Comparison of ENCODE assay signal across 8 cellular contexts in the genomic region with DNA sequence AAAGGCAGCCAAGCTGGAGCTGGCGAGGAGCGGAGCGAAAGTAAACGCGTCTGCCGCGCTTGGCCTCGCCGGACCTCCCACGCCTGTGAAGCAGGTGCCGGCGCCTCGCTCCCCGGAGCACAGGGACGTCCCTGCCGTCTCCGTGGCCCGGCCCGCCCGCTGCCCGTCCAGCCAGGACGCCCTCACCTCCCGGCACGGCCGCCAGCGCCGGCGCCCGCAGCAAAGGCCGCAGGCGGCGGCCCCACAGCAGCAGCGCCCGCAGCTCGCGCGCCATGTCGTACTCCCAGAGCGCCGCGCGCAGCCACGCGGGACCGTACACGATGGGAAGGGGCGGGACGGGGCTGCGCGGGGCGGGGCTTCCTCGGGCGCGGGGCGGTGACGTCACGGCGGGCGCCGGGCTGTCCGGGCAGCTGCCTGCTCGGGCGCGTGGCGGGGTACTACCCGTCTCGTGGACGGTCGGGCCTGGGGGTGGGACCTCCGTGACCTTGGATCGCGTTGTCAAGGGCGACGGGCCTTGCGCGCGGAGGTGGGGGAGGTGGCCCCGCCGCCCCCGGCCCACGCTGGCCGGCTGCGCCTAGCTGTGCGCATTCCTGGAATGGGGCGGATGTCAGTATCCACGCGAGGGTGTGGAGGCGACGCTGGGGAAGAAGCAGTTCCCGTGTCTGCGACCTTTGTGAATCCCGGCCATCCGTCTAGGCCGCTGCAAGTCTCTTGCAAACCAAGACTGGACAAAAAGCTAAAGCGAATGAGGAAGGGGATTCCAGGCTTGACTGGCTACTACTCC. TPM values are rescaled to one million over a fixed set of nuclear protein-coding genes. Genes with fewer than 3 reads are reported as not detected.
DNase-seq lines count a peak whose midpoint lies in the region; ATAC-seq, FAIRE-seq and TF ChIP-seq lines count a peak whose summit lies in the region.

A gene (minus strand): TSS at position 290 of the 784 bp plus-strand sequence. CDS start 16 bp downstream, at position 274.

- H3K9ac ChIP-seq in H1 (replicated peaks in 1 of 4; ENCODE audit: extremely low read depth in 1 of 4, low read depth in 3 of 4, low read length in 3 of 4) (peak within 1 kb of the TSS; percentile 90 to 96 (median 94)), mesendoderm (ENCODE audit: low read length) (peak within 1 kb of the TSS; percentile 93)

- no peak for TF ChIP-seq CTCF in CD14-positive monocyte (IDR thresholded peaks at IDR 0.05)
- 0 out of 4 replicates have a peak, but pooled peaks of 1 of the 3 experiments have one; percentile 1 for TF ChIP-seq CTCF in H1 (IDR thresholded peaks at IDR 0.05; ENCODE audit: control extremely low read depth in 1 of 3, insufficient read depth in 1 of 3, low read depth in 1 of 3, low read length in 3 of 3)

- peak; percentile 82 to 85 for TF ChIP-seq POLR2A in H1 (IDR thresholded peaks at IDR 0.05; ENCODE audit: control extremely low read depth in 1 of 2, low read depth in 2 of 2, low read length in 2 of 2)

- H3K9me3 ChIP-seq in H1 (ENCODE audit: insufficient read depth in 2 of 2, low read depth in 1 of 2, low read length in 1 of 2) = no peaks in the 10 kb centered on the region

- peak within 1 kb of the TSS; percentile 93 to 99 for H3K4me2 ChIP-seq in H1 (ENCODE audit: insufficient read depth in 1 of 2, low read depth in 2 of 2, low read length in 2 of 2)
- peak within 1 kb of the TSS; percentile 98 for H3K4me2 ChIP-seq in mesendoderm (ENCODE audit: low read length)

- no peak within 1 kb of the TSS for H3K23ac ChIP-seq in H1 (ENCODE audit: insufficient read length)
- H3K23ac ChIP-seq in mesendoderm (ENCODE audit: low read length) = no peak within 1 kb of the TSS

- peaks cover 0 to 2% (median 0%) of the 10 kb centered on the region in 7 donors for H3K9me3 Mint-ChIP-seq in CD14-positive monocyte

- peak within 1 kb of the TSS; percentile 71; the same call in 1 of the 2 replicates for H2BK12ac ChIP-seq in H1 (ENCODE audit: low read depth, low read length)

- DNase-seq in CD14-positive monocyte (ENCODE audit: low spot score) (peak; percentile 86), H1 (ENCODE audit: low read depth in 1 of 2, low spot score in 2 of 2) (peak in 1 of 2 experiments; percentile 94), mesendoderm (peak; percentile 66)
- DNase-seq in NK-92 treated with Interleukin-12 subunit alpha and Interleukin-12 subunit beta, amount 100 ng/mL, for 24 hours (lab: John Stamatoyannopoulos, UW) = peak; percentile 88
- peak; percentile 85 to 94 (median 94) for DNase-seq in activated CD8-positive, alpha-beta memory T cell treated with anti-CD3 and anti-CD28 coated beads for 48 hours (ENCODE audit: low read depth in 2 of 3, low spot score in 2 of 3)
- DNase-seq in stimulated activated CD8-positive, alpha-beta memory T cell treated with anti-CD3 and anti-CD28 coated beads, Interleukin-12 subunit alpha, Interleukin-12 subunit beta, amount 100 ng/mL, for 24 hours (ENCODE audit: extremely low read depth) = peak; percentile 75

- peak within 1 kb of the TSS; percentile 58 for H4K5ac ChIP-seq in H1 (ENCODE audit: insufficient read length, low read depth, low read length)
- H4K5ac ChIP-seq in mesendoderm (ENCODE audit: low read length) = no peak within 1 kb of the TSS

- H3K4ac ChIP-seq in H1 (replicated peaks; ENCODE audit: insufficient read length, low read depth, low read length) = peak within 1 kb of the TSS; percentile 89
- peak within 1 kb of the TSS; percentile 99 for H3K4ac ChIP-seq in mesendoderm (ENCODE audit: low read depth, low read length)

- peaks cover 0 to 3% of the 10 kb centered on the region in 2 experiments for H4K20me1 ChIP-seq in H1 (replicated peaks in 1 of 2; ENCODE audit: control insufficient read depth in 1 of 2, insufficient read depth in 2 of 2, low read length in 2 of 2)

- H3K36me3 ChIP-seq in H1 (ENCODE audit: control insufficient read depth in 2 of 4, insufficient read depth in 4 of 4, low read length in 3 of 4) (peaks cover 0 to 9% (median 0%) of the 10 kb centered on the region in 4 experiments; a peak in 2 of 8 replicates), mesendoderm (ENCODE audit: control insufficient read depth, insufficient read depth, low read length) (no peaks in the 10 kb centered on the region)

- H2BK5ac ChIP-seq in H1 (ENCODE audit: low read depth, low read length) = peak within 1 kb of the TSS; percentile 89
- peak within 1 kb of the TSS; percentile 76 for H2BK5ac ChIP-seq in mesendoderm (ENCODE audit: low read length)

- peak within 1 kb of the TSS; percentile 91 for H4K91ac ChIP-seq in H1 (replicated peaks; ENCODE audit: insufficient read length, low read length)

- peak within 1 kb of the TSS; percentile 85 to 91 for H3K4me3 Mint-ChIP-seq in CD14-positive monocyte

- FAIRE-seq in H1 (lab: Jason Lieb, UNC) = no peak

- peaks cover 1 to 6% (median 3%) of the 10 kb centered on the region in 3 donors for H3K27me3 Mint-ChIP-seq in CD14-positive monocyte (ENCODE audit: low read depth in 3 of 3)

- TF ChIP-seq EP300 in H1 (IDR thresholded peaks at IDR 0.05; ENCODE audit: borderline replicate concordance in 1 of 2, low read depth in 2 of 2, low read length in 2 of 2) = no peak

- peak within 1 kb of the TSS; percentile 54 for H3K56ac ChIP-seq in H1 (replicated peaks; ENCODE audit: insufficient read length, low read depth, low read length)
- peak within 1 kb of the TSS; percentile 97 for H3K56ac ChIP-seq in mesendoderm (ENCODE audit: low read length)

- WGBS in H1 (ENCODE audit: extremely low coverage in 1 of 2, insufficient coverage in 1 of 2, insufficient read length in 1 of 2, insufficient replicate concordance in 2 of 2, low coverage in 1 of 2, low lambda C conversion rate in 2 of 2, missing lambda C conversion rate in 1 of 2), 2 experiments = 3% methylated on average over 49 of the region's 95 CpGs; no CpG with 5 or more reads in 1 of the 2 experiments
- WGBS in mesendoderm (ENCODE audit: extremely low coverage, insufficient coverage, low lambda C conversion rate) = no CpG with 5 or more reads among the region's 95 CpGs

- POLR2A ChIA-PET in H1 (lab: Charles Lee; ENCODE audit: partially characterized antibody) = interaction anchor here (0.6 to 1.8 kb wide), 13 partner anchors 9 to 656 kb away, joined by 3 to 7 read pairs (median 3); a partner anchor contains a TSS

- H2BK120ac ChIP-seq in H1 (replicated peaks; ENCODE audit: low read depth, low read length) (no peak within 1 kb of the TSS), mesendoderm (ENCODE audit: low read depth, low read length) (no peak within 1 kb of the TSS)

- peak within 1 kb of the TSS; percentile 20; the same call in 1 of the 2 replicates for H2AK5ac ChIP-seq in H1 (ENCODE audit: low read depth, low read length)
- no peak within 1 kb of the TSS for H2AK5ac ChIP-seq in mesendoderm (ENCODE audit: low read length)

- no peak within 1 kb of the TSS for H3K14ac ChIP-seq in H1 (ENCODE audit: insufficient read length)

- no peak for TF ChIP-seq RAD21 in H1 (IDR thresholded peaks at IDR 0.05 in 1 of 2, conservative IDR thresholded peaks at IDR 0.05 in 1 of 2; ENCODE audit: low read depth in 2 of 2, low read length in 2 of 2)

- H3K27me3 ChIP-seq in H1 (replicated peaks in 1 of 4; ENCODE audit: control insufficient read depth in 3 of 4, extremely low read depth in 1 of 4, insufficient read depth in 3 of 4, low read length in 3 of 4) (no peaks in the 10 kb centered on the region), mesendoderm (ENCODE audit: insufficient read depth, low read length, poor library complexity) (no peaks in the 10 kb centered on the region)

- peaks cover 14 to 20% of the 10 kb centered on the region in 2 donors for H3K36me3 Mint-ChIP-seq in CD14-positive monocyte

- peak within 1 kb of the TSS; percentile 88; the same call in 1 of the 2 replicates for H2AFZ ChIP-seq in H1 (ENCODE audit: low read length)

- peak within 1 kb of the TSS; percentile 84 to 95 (median 91) for H3K27ac Mint-ChIP-seq in CD14-positive monocyte

- ATAC-seq in GM19372 (IDR thresholded peaks at IDR 0.05; ENCODE audit: low read depth, unreplicated experiment) (peak; percentile 90), HG03565 (IDR thresholded peaks at IDR 0.05; ENCODE audit: unreplicated experiment) (peak; percentile 73)

- H3K79me2 ChIP-seq in H1 (ENCODE audit: control insufficient read depth in 1 of 2, insufficient read depth in 2 of 2, low read length in 2 of 2) (peaks cover 8 to 43% of the 10 kb centered on the region in 2 experiments), mesendoderm (ENCODE audit: control insufficient read depth, insufficient read depth, low read length) (peaks cover 31% of the 10 kb centered on the region)

- CTCF ChIA-PET in H1 (lab: Charles Lee; ENCODE audit: partially characterized antibody) = interaction anchor here (0.7 to 1.0 kb wide), 4 partner anchors 16 to 221 kb away, joined by 3 to 4 read pairs (median 3); a partner anchor contains a TSS

- no peak within 1 kb of the TSS for H2BK20ac ChIP-seq in H1 (ENCODE audit: low read length)

- H3K4me1 Mint-ChIP-seq in CD14-positive monocyte = peaks cover 14% of the 10 kb centered on the region

- H3K27ac ChIP-seq in H1 (ENCODE audit: low read depth, low read length) (peak within 1 kb of the TSS; percentile 79), mesendoderm (ENCODE audit: low read depth, low read length) (no peak within 1 kb of the TSS)

- intact Hi-C loops in CD14-positive monocyte (cut with micrococcal nuclease) = loop anchor here in 1 of 2 donors (2.0 kb wide), 2 partner anchors 107 to 163 kb away; a partner anchor contains a TSS

- no peak within 1 kb of the TSS for H2BK15ac ChIP-seq in H1 (ENCODE audit: low read length)
- H2BK15ac ChIP-seq in mesendoderm (replicated peaks; ENCODE audit: low read depth) = no peak within 1 kb of the TSS

- H3K79me1 ChIP-seq in H1 (ENCODE audit: low read depth, low read length) (0 out of 2 replicates have a peak, but pooled peaks cover 8% of the 10 kb centered on the region), mesendoderm (ENCODE audit: low read length) (peaks cover 4% of the 10 kb centered on the region)

- H4K8ac ChIP-seq in H1 (ENCODE audit: extremely low read depth, insufficient read depth, low read length) (peak within 1 kb of the TSS; percentile 95), mesendoderm (ENCODE audit: low read depth, low read length) (no peak within 1 kb of the TSS)

- peak within 1 kb of the TSS; percentile 84 to 99 (median 92) for H3K4me3 ChIP-seq in H1 (ENCODE audit: extremely low read depth in 1 of 4, insufficient read depth in 2 of 4, low read depth in 3 of 4, low read length in 4 of 4)
- peak within 1 kb of the TSS; percentile 96 for H3K4me3 ChIP-seq in mesendoderm (ENCODE audit: low read length)

- H3K23me2 ChIP-seq in H1 (ENCODE audit: low read depth, low read length) = peaks cover 10% of the 10 kb centered on the region

- H3K4me1 ChIP-seq in H1 (replicated peaks in 1 of 4; ENCODE audit: control insufficient read depth in 3 of 4, insufficient read depth in 4 of 4, low read length in 3 of 4) (peaks cover 0 to 4% (median 1%) of the 10 kb centered on the region in 4 experiments; a peak in 3 of 7 replicates), mesendoderm (ENCODE audit: control insufficient read depth, low read depth, low read length) (no peaks in the 10 kb centered on the region)

- H3K18ac ChIP-seq in H1 (ENCODE audit: extremely low read depth, low read length) (peak within 1 kb of the TSS; percentile 91), mesendoderm (ENCODE audit: low read length) (peak within 1 kb of the TSS; percentile 57)

RNA-seq across cellular contexts. Expression of the gene that starts here (rescaled TPM):
- polyA plus RNA-seq in CD14-positive monocyte = 10 to 100 TPM; 22.8 to 22.9 TPM
- total RNA-seq in H1 (2021; fragmentation: NEBNext Ultra II Directional; extraction: Animal tissue kit (Norgen Biotek cat#: 25700)) = 215 and 222 TPM in 2 replicates
- polyA plus RNA-seq in H1 (2011; rRNA removed) = 283 and 353 TPM in 2 replicates
- polyA plus RNA-seq in H1 (2011; cell fraction: cytosol; rRNA removed) = 294 TPM
- 691 TPM for polyA plus RNA-seq in H1 (2011; cell fraction: nucleus; rRNA removed)
- 238 to 338 TPM (median 307 TPM) in 4 replicates for polyA plus RNA-seq in H1 (2012, experiment 1 of 2)
- 231 TPM for polyA plus RNA-seq in H1 (2012, experiment 2 of 2)
- polyA plus RNA-seq in H1 (2013, experiment 1 of 2) = 287 TPM
- 257 TPM for polyA plus RNA-seq in H1 (2013, experiment 2 of 2)
- polyA minus RNA-seq in H1 (2011; rRNA and poly(A)+ RNA removed) = 361 and 364 TPM in 2 replicates
- 128 TPM for polyA minus RNA-seq in H1 (2011; cell fraction: cytosol; rRNA and poly(A)+ RNA removed)
- 138 TPM for polyA minus RNA-seq in H1 (2011; cell fraction: nucleus; rRNA and poly(A)+ RNA removed)
- polyA plus RNA-seq in mesendoderm (2013, experiment 1 of 2) = 217 TPM
- polyA plus RNA-seq in mesendoderm (2013, experiment 2 of 2) = 214 TPM

Comparison
In these comparisons a context has a peak if more than half of its experiments do, and no peak if none do; other contexts are left out.
1. RNA of the gene that starts here (polyA plus RNA-seq): 231 to 691 TPM in H1; 22.8 to 22.9 TPM in CD14-positive monocyte; every median in the first group is over 4 times any median in the second.